16 cellular contexts compared by ENCODE assay signal in genomic region chr12:105931762-105932587, GRCh38.
"Had no signal": no experiment of that assay in that cellular context is flagged by ENCODE, and none has a peak within 500 bp of the region (broad histone marks: within the 10 kb centered on the region; RNA-seq: fewer than 3 reads in every experiment).

No MANE protein-coding gene starts in this region.

- H3K27me3 ChIP-seq: uterus had no signal

- H3K27ac ChIP-seq: lower lobe of right lung had no signal

- H3K36me3 Mint-ChIP-seq: activated naive CD4-positive, alpha-beta T cell treated with anti-CD3 and anti-CD28 coated beads, Interleukin-2, amount 10 ng/mL, durations not matched to agents 7 days and 5 days; naive thymus-derived CD8-positive, alpha-beta T cell had no signal

- H3K9me3 Mint-ChIP-seq: activated CD4-positive, alpha-beta T cell treated with anti-CD3 and anti-CD28 coated beads, Interleukin-2, amount 10 ng/mL, durations not matched to agents 24 days and 14 days; activated naive CD4-positive, alpha-beta T cell treated with anti-CD3 and anti-CD28 coated beads, Interleukin-2, amount 10 ng/mL, durations not matched to agents 7 days and 5 days had no signal

- H3K4me1 ChIP-seq: uterus had no signal

- ATAC-seq: activated T-helper 17 cell treated with anti-CD3 and anti-CD28 coated beads, Interleukin-2, amount 50 U/mL, for 72 hours; left cardiac atrium; naive thymus-derived CD8-positive, alpha-beta T cell; T-helper 17 cell had no signal

- H3K27ac Mint-ChIP-seq: activated B cell treated with CpG ODN at 0.5 μM for 24 hours; activated CD4-positive, alpha-beta T cell treated with anti-CD3 and anti-CD28 coated beads, Interleukin-2, amount 10 ng/mL, durations not matched to agents 24 days and 14 days; activated naive CD4-positive, alpha-beta T cell treated with anti-CD3 and anti-CD28 coated beads, Interleukin-2, amount 10 ng/mL, durations not matched to agents 7 days and 5 days; activated T-helper 17 cell treated with anti-CD3 and anti-CD28 coated beads, Interleukin-2, amount 50 U/mL, for 72 hours; naive thymus-derived CD8-positive, alpha-beta T cell; stimulated activated naive CD8-positive, alpha-beta T cell treated with anti-CD3 and anti-CD28 coated beads, Interleukin-15, Interleukin-2, amounts not matched to agents 100 ng/mL and 50 ng/mL, for 24 hours; T-helper 17 cell had no signal

- H3K27me3 Mint-ChIP-seq: activated CD4-positive, alpha-beta T cell treated with anti-CD3 and anti-CD28 coated beads, Interleukin-2, amount 10 ng/mL, durations not matched to agents 24 days and 14 days; activated naive CD4-positive, alpha-beta T cell treated with anti-CD3 and anti-CD28 coated beads, Interleukin-2, amount 10 ng/mL, durations not matched to agents 7 days and 5 days; stimulated activated naive CD8-positive, alpha-beta T cell treated with anti-CD3 and anti-CD28 coated beads, Interleukin-15, Interleukin-2, amounts not matched to agents 100 ng/mL and 50 ng/mL, for 24 hours had no signal

- H3K4me3 ChIP-seq: lower lobe of right lung, uterus had no signal

- H3K36me3 ChIP-seq: lower lobe of right lung, uterus had no signal

- H3K4me1 Mint-ChIP-seq: activated B cell treated with CpG ODN at 0.5 μM for 24 hours; activated CD4-positive, alpha-beta T cell treated with anti-CD3 and anti-CD28 coated beads, Interleukin-2, amount 10 ng/mL, durations not matched to agents 24 days and 14 days; activated naive CD4-positive, alpha-beta T cell treated with anti-CD3 and anti-CD28 coated beads, Interleukin-2, amount 10 ng/mL, durations not matched to agents 7 days and 5 days; activated T-helper 17 cell treated with anti-CD3 and anti-CD28 coated beads, Interleukin-2, amount 50 U/mL, for 72 hours; T-helper 17 cell had no signal

- H3K4me3 Mint-ChIP-seq: activated B cell treated with CpG ODN at 0.5 μM for 24 hours; activated CD4-positive, alpha-beta T cell treated with anti-CD3 and anti-CD28 coated beads, Interleukin-2, amount 10 ng/mL, durations not matched to agents 24 days and 14 days; activated naive CD4-positive, alpha-beta T cell treated with anti-CD3 and anti-CD28 coated beads, Interleukin-2, amount 10 ng/mL, durations not matched to agents 7 days and 5 days; activated T-helper 17 cell treated with anti-CD3 and anti-CD28 coated beads, Interleukin-2, amount 50 U/mL, for 72 hours; naive thymus-derived CD8-positive, alpha-beta T cell; stimulated activated naive CD8-positive, alpha-beta T cell treated with anti-CD3 and anti-CD28 coated beads, Interleukin-15, Interleukin-2, amounts not matched to agents 100 ng/mL and 50 ng/mL, for 24 hours; T-helper 17 cell had no signal

- DNase-seq: activated B cell treated with CpG ODN at 0.5 μM for 24 hours; activated CD4-positive, alpha-beta T cell treated with anti-CD3 and anti-CD28 coated beads, Interleukin-2, amount 10 ng/mL, durations not matched to agents 24 days and 14 days; activated naive CD4-positive, alpha-beta T cell treated with anti-CD3 and anti-CD28 coated beads, Interleukin-2, amount 10 ng/mL, durations not matched to agents 7 days and 5 days; central memory CD4-positive, alpha-beta T cell; cortex of kidney; effector memory CD4-positive, alpha-beta T cell; hypothalamus; left cardiac atrium; lower lobe of right lung; naive thymus-derived CD8-positive, alpha-beta T cell; stimulated activated CD4-positive, alpha-beta T cell treated with anti-CD3 and anti-CD28 coated beads, Interleukin-15, amount 100 ng/mL, for 24 hours; stimulated activated CD4-positive, alpha-beta T cell treated with anti-CD3 and anti-CD28 coated beads, Interleukin-4, amount 100 ng/mL, for 24 hours; T-helper 17 cell; uterus had no signal

- H3K9me3 ChIP-seq: lower lobe of right lung, uterus had no signal
